ENCODE assay signal across 8 cellular contexts in the genomic region with DNA sequence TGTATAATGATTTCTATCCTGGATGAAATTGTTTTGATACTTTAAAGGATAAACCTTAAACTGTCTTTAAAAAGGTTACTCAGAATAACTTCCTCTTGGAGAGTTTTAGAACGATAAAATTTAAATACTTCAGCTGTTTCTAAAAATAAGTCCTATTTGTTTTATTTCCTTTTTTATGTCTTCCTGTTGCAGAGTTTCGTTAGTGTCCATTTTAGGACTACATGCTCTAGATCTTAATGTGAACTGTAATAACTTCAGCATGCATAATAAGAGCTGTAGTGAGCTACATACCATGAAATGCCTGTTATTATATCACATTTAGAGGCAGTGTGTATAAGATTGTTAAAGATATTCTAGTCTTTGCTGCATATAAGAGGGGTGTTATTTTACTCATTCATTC. TPM values are rescaled to one million over a fixed set of nuclear protein-coding genes. Genes with fewer than 3 reads are reported as not detected.
DNase-seq lines count a peak whose midpoint lies in the region; ATAC-seq, FAIRE-seq and TF ChIP-seq lines count a peak whose summit lies in the region.
"Had no signal": no experiment of that assay in that cellular context is flagged by ENCODE, and none has a peak within 500 bp of the region (broad histone marks: within the 10 kb centered on the region; RNA-seq: fewer than 3 reads in every experiment).

No MANE protein-coding gene starts in this region.

- H3K9me3 ChIP-seq in adipocyte (ENCODE audit: control insufficient read depth, low read length) (no peaks in the 10 kb centered on the region), mammary epithelial cell (replicated peaks; ENCODE audit: insufficient read depth, low read length) (no peaks in the 10 kb centered on the region), gastroesophageal sphincter (no peaks in the 10 kb centered on the region)

- DNase-seq in GM12891 (ENCODE audit: insufficient read length, low spot score) (no peak), adipocyte (ENCODE audit: low read depth) (peak; percentile 19), GM10266 (ENCODE audit: extremely low spot score) (no peak), mammary epithelial cell (no peak)
- DNase-seq: immature natural killer cell, NCI-H2081 treated with DMSO at 0.1 percent for 48 hours had no signal

- ATAC-seq in HG02884 (IDR thresholded peaks at IDR 0.05; ENCODE audit: unreplicated experiment) (peak; percentile 47), gastroesophageal sphincter (no peak)

- peak; percentile 23 for FAIRE-seq in GM12891 (lab: Jason Lieb, UNC)

- TF ChIP-seq EP300 in gastroesophageal sphincter (IDR thresholded peaks at IDR 0.05) = no peak

- intact Hi-C loops in mammary epithelial cell (cut with micrococcal nuclease) = no loop called here

- H3K79me2 ChIP-seq in mammary epithelial cell (ENCODE audit: insufficient read depth, low read length) = peaks cover 15% of the 10 kb centered on the region

- no peaks in the 10 kb centered on the region for H4K20me1 ChIP-seq in mammary epithelial cell (ENCODE audit: insufficient read depth, low read length)

- TF ChIP-seq CTCF in GM10266 (IDR thresholded peaks at IDR 0.05; ENCODE audit: control insufficient read depth, insufficient read depth, low read depth, missing control alignments) (no peak), mammary epithelial cell (conservative IDR thresholded peaks at IDR 0.05 in 1 of 2, IDR thresholded peaks at IDR 0.05 in 1 of 2; ENCODE audit: extremely low read depth in 1 of 2, insufficient read depth in 1 of 2, low read depth in 1 of 2, low read length in 2 of 2) (no peak), gastroesophageal sphincter (IDR thresholded peaks at IDR 0.05) (no peak)

- TF ChIP-seq POLR2A in GM12891 (IDR thresholded peaks at IDR 0.05; ENCODE audit: low read depth, low read length) (no peak), gastroesophageal sphincter (IDR thresholded peaks at IDR 0.05) (no peak)

- no TSS peak for BruUV-seq in mammary epithelial cell (replicated peaks; lab: Mats Ljungman, UMichigan)

- H3K9ac ChIP-seq in adipocyte (ENCODE audit: low read length) (no peak overlapping the region), mammary epithelial cell (ENCODE audit: insufficient read depth, low read length) (no peak overlapping the region)

- dilution Hi-C loops in mammary epithelial cell (cut with HindIII; ENCODE audit: low sequenced_read_pairs) = loop anchor here (5.0 to 10.0 kb wide), 2 partner anchors 48 to 155 kb away; no protein-coding TSS in a partner anchor

- H2AFZ ChIP-seq in mammary epithelial cell (ENCODE audit: low read depth, low read length) = no peak overlapping the region

- no peak overlapping the region for H3K4me3 ChIP-seq in adipocyte (ENCODE audit: low read length)
- no peak overlapping the region for H3K4me3 ChIP-seq in mammary epithelial cell (replicated peaks in 1 of 3; ENCODE audit: insufficient read depth in 1 of 3, low read depth in 2 of 3, low read length in 3 of 3)
- H3K4me3 ChIP-seq in gastroesophageal sphincter = no peak overlapping the region

- WGBS in mammary epithelial cell (ENCODE audit: low coverage, missing lambda C conversion rate) = 100% methylated on average over 2 of the region's 2 CpGs
- WGBS in gastroesophageal sphincter (ENCODE audit: low coverage in 1 of 2), 2 donors = 21 to 27% methylated on average over 2 of the region's 2 CpGs

- no peaks in the 10 kb centered on the region for H3K27me3 ChIP-seq in adipocyte (replicated peaks; ENCODE audit: control insufficient read depth, insufficient read depth, low read length)
- H3K27me3 ChIP-seq in mammary epithelial cell (ENCODE audit: insufficient read depth, low read length) = no peaks in the 10 kb centered on the region
- H3K27me3 ChIP-seq in gastroesophageal sphincter = no peaks in the 10 kb centered on the region

- H3K4me2 ChIP-seq in mammary epithelial cell (ENCODE audit: insufficient read depth, low read depth, low read length) = no peak overlapping the region

- H3K36me3 ChIP-seq in adipocyte (ENCODE audit: control insufficient read depth, insufficient read depth, low read length, severe bottlenecking) (no peaks in the 10 kb centered on the region), mammary epithelial cell (ENCODE audit: insufficient read depth, low read length) (peaks cover 4% of the 10 kb centered on the region), gastroesophageal sphincter (no peaks in the 10 kb centered on the region)

- no peak overlapping the region for H3K27ac ChIP-seq in mammary epithelial cell (ENCODE audit: insufficient read depth, low read depth, low read length)
- peak overlapping the region in 1 of 4 donors; percentile 6 for H3K27ac ChIP-seq in gastroesophageal sphincter

- CTCF ChIA-PET in mammary epithelial cell (lab: Charles Lee; ENCODE audit: low non-redundant PET) = no interaction called here

- H3K4me1 ChIP-seq in adipocyte (ENCODE audit: control insufficient read depth, insufficient read depth, low read length) = no peaks in the 10 kb centered on the region
- H3K4me1 ChIP-seq in mammary epithelial cell (ENCODE audit: insufficient read depth, low read length) = no peaks in the 10 kb centered on the region
- H3K4me1 ChIP-seq in gastroesophageal sphincter = peaks cover 0 to 24% (median 3%) of the 10 kb centered on the region in 3 donors

- in situ Hi-C loops in mammary epithelial cell (cut with MboI; ENCODE audit: low sequenced_read_pairs in 2 of 2) = no loop called here

TF ChIP-seq in GM12891, 5 proteins besides CTCF, POLR2A, EP300 and RAD21:
- TF ChIP-seq POU2F2 (IDR thresholded peaks at IDR 0.05; ENCODE audit: low read depth, low read length) (no peak), POLR2AphosphoS5 (IDR thresholded peaks at IDR 0.05; ENCODE audit: low read depth, low read length) (no peak), TAF1 (IDR thresholded peaks at IDR 0.05; ENCODE audit: low read depth, low read length) (no peak), PAX5 (IDR thresholded peaks at IDR 0.05; ENCODE audit: insufficient read depth, low read length, severe bottlenecking) (no peak), SPI1 (IDR thresholded peaks at IDR 0.05; ENCODE audit: low read depth, low read length) (no peak)

RNA-seq across cellular contexts. Expression of gene ATP10D, which starts 14.6 kb away (rescaled TPM):
- 3.4 TPM for polyA plus RNA-seq in GM12891 (2012; ENCODE audit: low read depth, missing spikeins)
- total RNA-seq in mammary epithelial cell (10 to 100 TPM; 71.6 to 88.4 TPM), gastroesophageal sphincter (10 to 100 TPM; 18.2 to 30.2 (median 21.4) TPM)
- 30.2 TPM for polyA plus RNA-seq in mammary epithelial cell
- 151 TPM for polyA minus RNA-seq in mammary epithelial cell

RNA-seq across cellular contexts. Expression of gene COMMD8, which starts 36.2 kb away (rescaled TPM):
- 18.2 TPM for polyA plus RNA-seq in GM12891 (2012; ENCODE audit: low read depth, missing spikeins)
- 10 to 100 TPM; 27.2 to 29.5 TPM for total RNA-seq in mammary epithelial cell
- 12.7 TPM for polyA plus RNA-seq in mammary epithelial cell
- polyA minus RNA-seq in mammary epithelial cell = 4.2 TPM
- total RNA-seq in gastroesophageal sphincter = 10 to 100 TPM; 11.6 to 25.2 (median 17.2) TPM
